Comparison of ENCODE assay signal across 9 cellular contexts in genomic region chr20:45097485-45098095, GRCh38.
DNase-seq lines count a peak whose midpoint lies in the region; ATAC-seq lines count a peak whose summit lies in the region.
"Had no signal": no experiment of that assay in that cellular context is flagged by ENCODE, and none has a peak within 500 bp of the region (broad histone marks: within the 10 kb centered on the region; RNA-seq: fewer than 3 reads in every experiment).

No MANE protein-coding gene starts in this region.

- H3K27ac Mint-ChIP-seq in activated naive CD4-positive, alpha-beta T cell treated with anti-CD3 and anti-CD28 coated beads, Interleukin-2, amount 10 ng/mL, durations not matched to agents 7 days and 5 days: no peak overlapping the region
- no peak overlapping the region for H3K27ac Mint-ChIP-seq in stimulated activated memory B cell treated with anti-CD40 and anti-IgM and Interleukin-4, amounts not matched to agents 10 μg/mL and 1 μg/mL and 100 μg/mL, for 72 hours

- H3K4me3 Mint-ChIP-seq in activated naive CD4-positive, alpha-beta T cell treated with anti-CD3 and anti-CD28 coated beads, Interleukin-2, amount 10 ng/mL, durations not matched to agents 7 days and 5 days: peak overlapping the region; percentile 44
- H3K4me3 Mint-ChIP-seq in stimulated activated memory B cell treated with anti-CD40 and anti-IgM and Interleukin-4, amounts not matched to agents 10 μg/mL and 1 μg/mL and 100 μg/mL, for 72 hours: peak overlapping the region; percentile 64

- in situ Hi-C loops in KBM-7 (cut with MboI; ENCODE audit: low pct_unique_long_range_greater_than_20kb, low sequenced_read_pairs): no loop called here

- no peaks in the 10 kb centered on the region for H3K36me3 Mint-ChIP-seq in activated naive CD4-positive, alpha-beta T cell treated with anti-CD3 and anti-CD28 coated beads, Interleukin-2, amount 10 ng/mL, durations not matched to agents 7 days and 5 days
- H3K36me3 Mint-ChIP-seq in stimulated activated memory B cell treated with anti-CD40 and anti-IgM and Interleukin-4, amounts not matched to agents 10 μg/mL and 1 μg/mL and 100 μg/mL, for 72 hours: no peaks in the 10 kb centered on the region

- peaks cover 67% of the 10 kb centered on the region for H3K27me3 Mint-ChIP-seq in activated naive CD4-positive, alpha-beta T cell treated with anti-CD3 and anti-CD28 coated beads, Interleukin-2, amount 10 ng/mL, durations not matched to agents 7 days and 5 days
- peaks cover 44% of the 10 kb centered on the region for H3K27me3 Mint-ChIP-seq in stimulated activated memory B cell treated with anti-CD40 and anti-IgM and Interleukin-4, amounts not matched to agents 10 μg/mL and 1 μg/mL and 100 μg/mL, for 72 hours

- CTCF ChIA-PET in activated naive CD4-positive, alpha-beta T cell treated with anti-CD3 and anti-CD28 coated beads, Interleukin-2, amount 10 ng/mL, durations not matched to agents 7 days and 5 days (lab: Charles Lee): interaction anchor here (0.9 to 10.3 kb wide), 17 partner anchors 9 to 673 kb away, joined by 3 to 128 read pairs (median 5); partner anchors contain the start of gene WFDC5

- no peaks in the 10 kb centered on the region for H3K9me3 Mint-ChIP-seq in activated naive CD4-positive, alpha-beta T cell treated with anti-CD3 and anti-CD28 coated beads, Interleukin-2, amount 10 ng/mL, durations not matched to agents 7 days and 5 days
- no peaks in the 10 kb centered on the region for H3K9me3 Mint-ChIP-seq in stimulated activated memory B cell treated with anti-CD40 and anti-IgM and Interleukin-4, amounts not matched to agents 10 μg/mL and 1 μg/mL and 100 μg/mL, for 72 hours

- no peak for ATAC-seq in stimulated activated memory B cell treated with anti-CD40 and anti-IgM and Interleukin-4, amounts not matched to agents 10 μg/mL and 1 μg/mL and 100 μg/mL, for 72 hours
- ATAC-seq in GM21528 (IDR thresholded peaks at IDR 0.05; ENCODE audit: low FRiP score, unreplicated experiment): no peak
- ATAC-seq in GM19351 (IDR thresholded peaks at IDR 0.05; ENCODE audit: unreplicated experiment): no peak
- no peak for ATAC-seq in GM18498 (IDR thresholded peaks at IDR 0.05; ENCODE audit: unreplicated experiment)

- peaks cover 13% of the 10 kb centered on the region for H3K4me1 Mint-ChIP-seq in activated naive CD4-positive, alpha-beta T cell treated with anti-CD3 and anti-CD28 coated beads, Interleukin-2, amount 10 ng/mL, durations not matched to agents 7 days and 5 days
- peaks cover 15% of the 10 kb centered on the region for H3K4me1 Mint-ChIP-seq in stimulated activated memory B cell treated with anti-CD40 and anti-IgM and Interleukin-4, amounts not matched to agents 10 μg/mL and 1 μg/mL and 100 μg/mL, for 72 hours

- DNase-seq in KBM-7: peak; percentile 42
- DNase-seq in activated naive CD4-positive, alpha-beta T cell treated with anti-CD3 and anti-CD28 coated beads, Interleukin-2, amount 10 ng/mL, durations not matched to agents 7 days and 5 days: peak; percentile 70
- DNase-seq in iPS-NIHi7 (ENCODE audit: extremely low spot score): peak; percentile 33
- no peak for DNase-seq in islet precursor cell
- DNase-seq: SJCRH30 had no signal
